Comparison of ENCODE assay signal across 16 cellular contexts in genomic region chr2:237209046-237209375, GRCh38.
DNase-seq lines count a peak whose midpoint lies in the region; ATAC-seq lines count a peak whose summit lies in the region.
"Had no signal": no experiment of that assay in that cellular context is flagged by ENCODE, and none has a peak within 500 bp of the region (broad histone marks: within the 10 kb centered on the region; RNA-seq: fewer than 3 reads in every experiment).

No MANE protein-coding gene starts in this region.

- no peak overlapping the region for H3K14ac ChIP-seq in mesenchymal stem cell (ENCODE audit: low read length in 2 of 2)

- H3K27ac ChIP-seq in GM23248 (peak overlapping the region; percentile 96), mesenchymal stem cell (ENCODE audit: low read length, poor library complexity, severe bottlenecking) (peak overlapping the region; percentile 64), subcutaneous abdominal adipose tissue (ENCODE audit: low read depth, low read length) (peak overlapping the region; percentile 28)

- no peak for DNase-seq in GM23248
- peak; percentile 40 for DNase-seq in adipocyte (ENCODE audit: low read depth)
- no peak for DNase-seq in mesenchymal stem cell
- no peak for DNase-seq in occipital lobe (lab: John Stamatoyannopoulos, UW)
- DNase-seq in NCI-H748 treated with DMSO at 0.1 percent for 48 hours (lab: John Stamatoyannopoulos, UW) = no peak
- DNase-seq in DMS79 (lab: John Stamatoyannopoulos, UW) = no peak
- DNase-seq: activated CD4-positive, alpha-beta T cell treated with anti-CD3 and anti-CD28 coated beads for 4 hours; CD8-positive, alpha-beta memory T cell; DMS53; HCEC 1CT; NCI-H1694; NCI-H2171 treated with DMSO at 0.1 percent for 48 hours; NCI-H69; stimulated activated CD4-positive, alpha-beta T cell treated with anti-CD3 and anti-CD28 coated beads, Interleukin-4, amount 100 ng/mL, for 1 hour had no signal

- no peak overlapping the region for H2AFZ ChIP-seq in GM23248
- H2AFZ ChIP-seq in mesenchymal stem cell (ENCODE audit: low read depth, low read length) = no peak overlapping the region

- ATAC-seq in HG03469 (IDR thresholded peaks at IDR 0.05; ENCODE audit: unreplicated experiment) = no peak

- peaks cover 68% of the 10 kb centered on the region for H3F3A ChIP-seq in GM23248 (ENCODE audit: insufficient read depth)

- no peak overlapping the region for H3K23ac ChIP-seq in mesenchymal stem cell (ENCODE audit: low read length in 2 of 2)

- no peaks in the 10 kb centered on the region for H3K36me3 ChIP-seq in GM23248 (ENCODE audit: low read depth)
- no peaks in the 10 kb centered on the region for H3K36me3 ChIP-seq in adipocyte (ENCODE audit: control insufficient read depth, insufficient read depth, low read length, severe bottlenecking)
- no peaks in the 10 kb centered on the region for H3K36me3 ChIP-seq in mesenchymal stem cell (ENCODE audit: control insufficient read depth in 1 of 2, insufficient read depth in 2 of 2, low read depth in 1 of 2, low read length in 2 of 2)
- no peaks in the 10 kb centered on the region for H3K36me3 ChIP-seq in subcutaneous abdominal adipose tissue (ENCODE audit: control insufficient read depth in 5 of 5, insufficient read depth in 5 of 5, low read length in 5 of 5)

- H3K79me2 ChIP-seq in GM23248 (ENCODE audit: insufficient read depth) = no peaks in the 10 kb centered on the region

- peak overlapping the region; percentile 45 for H2BK120ac ChIP-seq in mesenchymal stem cell (ENCODE audit: low read depth, low read length)

- H3K4me3 ChIP-seq in GM23248 (peak overlapping the region; percentile 41), adipocyte (ENCODE audit: low read length) (no peak overlapping the region), mesenchymal stem cell (ENCODE audit: insufficient read depth in 1 of 2, low read depth in 1 of 2, low read length in 2 of 2) (peak overlapping the region in 1 of 2 experiments; percentile 9), subcutaneous abdominal adipose tissue (ENCODE audit: low read depth in 1 of 5, low read length in 5 of 5) (no peak overlapping the region)

- 3 to 8% methylated on average over 10 of the region's 10 CpGs for WGBS in GM23248 (ENCODE audit: low coverage in 1 of 2, low lambda C conversion rate in 2 of 2, missing lambda C conversion rate in 2 of 2), 2 experiments
- 86% methylated on average over 10 of the region's 10 CpGs for WGBS in mesenchymal stem cell

- in situ Hi-C loops in GM23248 (cut with MboI) = no loop called here

- no peak overlapping the region for H4K8ac ChIP-seq in mesenchymal stem cell (ENCODE audit: low read length)

- H3K18ac ChIP-seq in mesenchymal stem cell (ENCODE audit: low read depth in 1 of 2, low read length in 2 of 2) = peak overlapping the region; percentile 18 to 41

- no peaks in the 10 kb centered on the region for H3K27me3 ChIP-seq in GM23248 (replicated peaks; ENCODE audit: insufficient read depth)
- H3K27me3 ChIP-seq in adipocyte (replicated peaks; ENCODE audit: control insufficient read depth, insufficient read depth, low read length) = no peaks in the 10 kb centered on the region
- H3K27me3 ChIP-seq in mesenchymal stem cell (ENCODE audit: control insufficient read depth in 1 of 2, insufficient read depth in 1 of 2, low read length in 2 of 2) = no peaks in the 10 kb centered on the region
- H3K27me3 ChIP-seq in subcutaneous abdominal adipose tissue (ENCODE audit: control insufficient read depth in 5 of 5, insufficient read depth in 4 of 5, low read length in 5 of 5) = peaks cover 0 to 18% (median 0%) of the 10 kb centered on the region in 5 donors

- H3K4ac ChIP-seq in mesenchymal stem cell (ENCODE audit: low read depth in 1 of 2, low read length in 2 of 2) = peak overlapping the region; percentile 36 to 51

- H4K91ac ChIP-seq in mesenchymal stem cell (ENCODE audit: low read length) = peak overlapping the region; percentile 55

- H3K4me1 ChIP-seq in GM23248 (ENCODE audit: insufficient read depth) (peaks cover 43% of the 10 kb centered on the region), adipocyte (ENCODE audit: control insufficient read depth, insufficient read depth, low read length) (peaks cover 40% of the 10 kb centered on the region), mesenchymal stem cell (ENCODE audit: control insufficient read depth, insufficient read depth, low read depth, low read length) (peaks cover 26% of the 10 kb centered on the region), subcutaneous abdominal adipose tissue (ENCODE audit: control insufficient read depth in 5 of 5, insufficient read depth in 5 of 5, low read length in 5 of 5) (peaks cover 11 to 35% (median 26%) of the 10 kb centered on the region in 5 donors)

- peak overlapping the region; percentile 73 for H3K4me2 ChIP-seq in GM23248 (ENCODE audit: unreplicated experiment)
- no peak overlapping the region for H3K4me2 ChIP-seq in mesenchymal stem cell (ENCODE audit: low read length, poor library complexity, severe bottlenecking)

- H2BK15ac ChIP-seq in mesenchymal stem cell (ENCODE audit: low read depth, poor library complexity, severe bottlenecking) = no peak overlapping the region

- H2AK5ac ChIP-seq in mesenchymal stem cell (ENCODE audit: low read length, severe bottlenecking) = peak overlapping the region; percentile 72

- H4K20me1 ChIP-seq in GM23248 (ENCODE audit: insufficient read depth) = no peaks in the 10 kb centered on the region

- peak overlapping the region; percentile 12 to 91 for H2BK12ac ChIP-seq in mesenchymal stem cell (ENCODE audit: low read length in 2 of 2)

- H3K9me3 ChIP-seq in GM23248 (ENCODE audit: low read depth) (no peaks in the 10 kb centered on the region), adipocyte (ENCODE audit: control insufficient read depth, low read length) (no peaks in the 10 kb centered on the region), mesenchymal stem cell (ENCODE audit: control insufficient read depth, low read length) (no peaks in the 10 kb centered on the region), subcutaneous abdominal adipose tissue (ENCODE audit: control insufficient read depth in 5 of 5, low read length in 5 of 5) (no peaks in the 10 kb centered on the region)

- peak overlapping the region; percentile 85 for H3K9ac ChIP-seq in GM23248
- H3K9ac ChIP-seq in adipocyte (ENCODE audit: low read length) = peak overlapping the region; percentile 66
- H3K9ac ChIP-seq in mesenchymal stem cell (ENCODE audit: low read length) = peak overlapping the region; percentile 88
- H3K9ac ChIP-seq in subcutaneous abdominal adipose tissue (ENCODE audit: low read length in 5 of 5) = no peak overlapping the region

- no peaks in the 10 kb centered on the region for H3K9me2 ChIP-seq in GM23248 (ENCODE audit: insufficient read depth)

- H3K79me1 ChIP-seq in mesenchymal stem cell (replicated peaks; ENCODE audit: low read length, poor library complexity, severe bottlenecking) = no peaks in the 10 kb centered on the region

- H2BK5ac ChIP-seq in mesenchymal stem cell (ENCODE audit: low read depth, low read length, poor library complexity, severe bottlenecking) = no peak overlapping the region

Comparison
In these comparisons a context has a peak if more than half of its experiments do, and no peak if none do; other contexts are left out.
1. H3K27ac ChIP-seq: peak in every context shown above with its lines; median percentile 96 in GM23248; 64 in mesenchymal stem cell; 28 in subcutaneous abdominal adipose tissue.
2. H3K9ac ChIP-seq: peak in GM23248 (single experiment), adipocyte (single experiment) and mesenchymal stem cell (single experiment); none in subcutaneous abdominal adipose tissue (0 of 5).